9 cellular contexts compared by ENCODE assay signal in genomic region chr2:17813015-17813741, GRCh38. TPM values are rescaled to one million over a fixed set of nuclear protein-coding genes. Genes with fewer than 3 reads are reported as not detected.
A peak's percentile ranks its signal among the peaks of the same experiment; 100 is the strongest.
DNase-seq lines count a peak whose midpoint lies in the region; ATAC-seq and TF ChIP-seq lines count a peak whose summit lies in the region.
"Had no signal": no experiment of that assay in that cellular context is flagged by ENCODE, and none has a peak within 500 bp of the region (broad histone marks: within the 10 kb centered on the region; RNA-seq: fewer than 3 reads in every experiment).

No MANE protein-coding gene starts in this region.

- no peaks in the 10 kb centered on the region for H3K36me3 Mint-ChIP-seq in dendritic cell treated with granulocyte-macrophage colony-stimulating factor and Interleukin-4, amounts not matched to agents 40 ng/mL and 50 ng/mL, for 4 days (ENCODE audit: low read depth)

- 55 to 64% methylated on average over 5 of the region's 5 CpGs for WGBS in tibial nerve, 2 donors

- TF ChIP-seq POLR2A in tibial nerve (IDR thresholded peaks at IDR 0.05), result no peak

- no peaks in the 10 kb centered on the region for H3K9me3 ChIP-seq in tibial nerve

- H3K9me3 Mint-ChIP-seq in dendritic cell treated with granulocyte-macrophage colony-stimulating factor and Interleukin-4, amounts not matched to agents 40 ng/mL and 50 ng/mL, for 4 days, result no peaks in the 10 kb centered on the region

- intact Hi-C loops in dendritic cell treated with granulocyte-macrophage colony-stimulating factor and Interleukin-4, amounts not matched to agents 40 ng/mL and 50 ng/mL, for 4 days (cut with micrococcal nuclease), result loop anchor here (5.0 kb wide), 1 partner anchor 61 kb away; the partner anchor contains the start of genes GEN1 and SMC6

- H3K4me3 Mint-ChIP-seq in dendritic cell treated with granulocyte-macrophage colony-stimulating factor and Interleukin-4, amounts not matched to agents 40 ng/mL and 50 ng/mL, for 4 days, result no peak overlapping the region

- H3K4me1 Mint-ChIP-seq in dendritic cell treated with granulocyte-macrophage colony-stimulating factor and Interleukin-4, amounts not matched to agents 40 ng/mL and 50 ng/mL, for 4 days (ENCODE audit: low read depth), result peaks cover 31% of the 10 kb centered on the region

- TF ChIP-seq CTCF in tibial nerve (IDR thresholded peaks at IDR 0.05), result no peak

- peak overlapping the region in 3 of 4 donors; percentile 24 to 57 (median 57) for H3K27ac ChIP-seq in tibial nerve

- TF ChIP-seq EP300 in tibial nerve (IDR thresholded peaks at IDR 0.05), result no peak

- H3K4me1 ChIP-seq in tibial nerve, result no peaks in the 10 kb centered on the region

- DNase-seq in NCI-H1694 treated with DMSO at 0.1 percent for 48 hours (lab: John Stamatoyannopoulos, UW) (peak; percentile 87), NCI-H1694 (lab: John Stamatoyannopoulos, UW) (no peak), tibial nerve (ENCODE audit: low spot score in 2 of 2) (no peak), COR-L47 (lab: John Stamatoyannopoulos, UW) (no peak), inferior parietal cortex (ENCODE audit: extremely low spot score) (no peak)
- DNase-seq in stimulated activated CD4-positive, alpha-beta T cell treated with anti-CD3 and anti-CD28 coated beads, Interleukin-1b, Interleukin-23, amount 100 ng/mL, for 48 hours, result no peak

- H3K4me3 ChIP-seq in tibial nerve, result no peak overlapping the region

- H3K27me3 ChIP-seq in tibial nerve, result no peaks in the 10 kb centered on the region

- peak overlapping the region; percentile 85 for H3K27ac Mint-ChIP-seq in dendritic cell treated with granulocyte-macrophage colony-stimulating factor and Interleukin-4, amounts not matched to agents 40 ng/mL and 50 ng/mL, for 4 days

- no peaks in the 10 kb centered on the region for H3K27me3 Mint-ChIP-seq in dendritic cell treated with granulocyte-macrophage colony-stimulating factor and Interleukin-4, amounts not matched to agents 40 ng/mL and 50 ng/mL, for 4 days

- ATAC-seq in HG03280 (IDR thresholded peaks at IDR 0.05; ENCODE audit: unreplicated experiment), result peak; percentile 44

- no peaks in the 10 kb centered on the region for H3K36me3 ChIP-seq in tibial nerve

RNA-seq across cellular contexts. Expression of gene MSGN1, which starts 3.1 kb away (rescaled TPM):
- total RNA-seq in tibial nerve, result not detected
- total RNA-seq: T-helper 2 cell treated with Interferon-gamma antibody and Interleukin-4, amounts not matched to agents 100 ng/mL and 5 ng/mL, for 36 hours had no signal

RNA-seq across cellular contexts. Expression of gene GEN1, which starts 59.2 kb away (rescaled TPM):
- total RNA-seq in tibial nerve, result 10 to 100 TPM in 1 of 4 donors, 1 to 10 TPM in 3; 1.5 to 17.5 (median 4.2) TPM

RNA-seq across cellular contexts. Expression of gene SMC6, which starts 59.6 kb away (rescaled TPM):
- 10 to 100 TPM; 14.1 to 30.8 (median 24.6) TPM for total RNA-seq in tibial nerve
